Comparison of ENCODE assay signal across 10 cellular contexts in genomic region chr10:49226594-49226993, GRCh38. TPM values are rescaled to one million over a fixed set of nuclear protein-coding genes. Genes with fewer than 3 reads are reported as not detected.
"Had no signal": no experiment of that assay in that cellular context is flagged by ENCODE, and none has a peak within 500 bp of the region (broad histone marks: within the 10 kb centered on the region; RNA-seq: fewer than 3 reads in every experiment).

No MANE protein-coding gene starts in this region.

- FAIRE-seq: HTR-8/SVneo had no signal

- H3K4me3 Mint-ChIP-seq: HFFc6 had no signal

- H3K9me3 Mint-ChIP-seq: HFFc6 had no signal

- H3K9ac ChIP-seq: KMS-11 had no signal

- H3K27ac Mint-ChIP-seq: HFFc6 had no signal

- H3K4me2 ChIP-seq: KMS-11 had no signal

- ATAC-seq: HCT116 had no signal

- H3K9me3 ChIP-seq: HAP-1 had no signal

- H3K4me1 ChIP-seq: HAP-1 had no signal

- H3K4me3 ChIP-seq: HAP-1 had no signal

- H3K27ac ChIP-seq: KMS-11 had no signal

- H3K36me3 ChIP-seq: HAP-1 had no signal

- DNase-seq: GOT3, H7, HFFc6, IMR-90, KBM-7 had no signal

RNA-seq across cellular contexts. Expression of gene TMEM273, which starts 38.4 kb away (rescaled TPM):
- total RNA-seq: H7, HFFc6, HT-29, IMR-90 had no signal
- polyA plus RNA-seq: IMR-90 had no signal
